In the genomic region with DNA sequence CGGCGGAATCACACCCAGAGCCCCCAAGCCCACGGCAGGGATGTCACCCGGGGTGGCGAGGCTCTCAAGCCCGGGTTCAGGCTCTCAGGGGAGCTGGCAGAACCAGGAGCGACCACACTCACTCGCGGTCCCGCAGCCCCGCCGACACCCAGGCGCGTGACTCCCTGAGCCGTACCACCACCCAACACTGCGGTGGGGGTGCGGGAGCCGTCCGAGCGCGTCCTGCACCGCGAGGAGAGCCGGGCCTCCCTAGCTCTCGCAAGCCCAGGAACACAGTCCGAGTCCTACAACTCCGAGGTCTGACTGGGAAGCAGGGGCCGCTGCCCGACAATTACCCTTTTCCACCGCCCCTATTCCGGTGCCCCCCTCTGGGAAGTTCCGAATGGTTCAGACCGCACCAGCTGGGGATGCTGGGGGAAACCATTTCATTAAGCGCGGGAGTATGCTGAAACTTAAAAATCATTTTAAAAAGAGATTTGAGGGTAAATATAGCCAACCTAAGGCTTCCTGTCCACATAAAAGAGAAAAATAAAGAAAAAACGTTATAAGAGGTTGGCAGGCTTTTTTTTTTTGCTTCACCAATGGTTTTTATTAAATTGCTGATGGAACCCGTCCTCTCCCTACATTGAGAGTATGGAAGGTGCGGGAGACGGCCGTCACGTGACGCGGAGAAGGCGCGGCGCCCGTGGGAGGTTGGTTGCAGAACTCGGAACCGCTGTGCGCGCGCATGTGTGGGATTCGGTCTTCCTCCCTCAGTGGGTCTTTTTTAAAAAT, we compare ENCODE assay signal across 8 cellular contexts.
DNase-seq lines count a peak whose midpoint lies in the region; ATAC-seq and TF ChIP-seq lines count a peak whose summit lies in the region.

A gene with protein sequence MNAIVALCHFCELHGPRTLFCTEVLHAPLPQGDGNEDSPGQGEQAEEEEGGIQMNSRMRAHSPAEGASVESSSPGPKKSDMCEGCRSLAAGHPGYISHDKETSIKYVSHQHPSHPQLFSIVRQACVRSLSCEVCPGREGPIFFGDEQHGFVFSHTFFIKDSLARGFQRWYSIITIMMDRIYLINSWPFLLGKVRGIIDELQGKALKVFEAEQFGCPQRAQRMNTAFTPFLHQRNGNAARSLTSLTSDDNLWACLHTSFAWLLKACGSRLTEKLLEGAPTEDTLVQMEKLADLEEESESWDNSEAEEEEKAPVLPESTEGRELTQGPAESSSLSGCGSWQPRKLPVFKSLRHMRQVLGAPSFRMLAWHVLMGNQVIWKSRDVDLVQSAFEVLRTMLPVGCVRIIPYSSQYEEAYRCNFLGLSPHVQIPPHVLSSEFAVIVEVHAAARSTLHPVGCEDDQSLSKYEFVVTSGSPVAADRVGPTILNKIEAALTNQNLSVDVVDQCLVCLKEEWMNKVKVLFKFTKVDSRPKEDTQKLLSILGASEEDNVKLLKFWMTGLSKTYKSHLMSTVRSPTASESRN (minus strand): TSS at position 143 of the 774 bp plus-strand sequence. CDS start 9,031 bp downstream, outside the sequence.

- H3K4me1 Mint-ChIP-seq in central memory CD8-positive, alpha-beta T cell = peaks cover 26% of the 10 kb centered on the region

- ATAC-seq in GM19023 (IDR thresholded peaks at IDR 0.05; ENCODE audit: unreplicated experiment) (peak; percentile 88), HG03196 (IDR thresholded peaks at IDR 0.05; ENCODE audit: unreplicated experiment) (peak; percentile 83)
- ATAC-seq in activated CD4-positive, CD25-positive, alpha-beta regulatory T cell treated with anti-CD3 and anti-CD28 coated beads, Interleukin-2, amount 50 U/mL, for 24 hours = peak; percentile 90 to 93
- ATAC-seq in central memory CD8-positive, alpha-beta T cell (replicated peaks; ENCODE audit: extremely low read depth, poor library complexity, severe bottlenecking) = peak; percentile 95

- H3K27ac Mint-ChIP-seq in central memory CD8-positive, alpha-beta T cell (ENCODE audit: low read depth) = peak within 1 kb of the TSS; percentile 99

- TF ChIP-seq CTCF in AG09319 (IDR thresholded peaks at IDR 0.05; ENCODE audit: low read depth, low read length) = no peak

- H3K27me3 Mint-ChIP-seq in central memory CD8-positive, alpha-beta T cell = no peaks in the 10 kb centered on the region

- DNase-seq in AG09319 (ENCODE audit: extremely low read depth, low read depth) (peak; percentile 71), NCI-H345 treated with DMSO at 0.1 percent for 48 hours (lab: John Stamatoyannopoulos, UW; ENCODE audit: unreplicated experiment) (peak; percentile 70), islet precursor cell (peak; percentile 88)
- peak; percentile 83 to 89 for DNase-seq in central memory CD8-positive, alpha-beta T cell (ENCODE audit: low spot score in 2 of 2)
- peak; percentile 89 for DNase-seq in stimulated activated CD4-positive, alpha-beta T cell treated with anti-CD3 and anti-CD28 coated beads, Interleukin-12 subunit alpha, Interleukin-12 subunit beta, amount 100 ng/mL, for 4 hours

- H3K36me3 Mint-ChIP-seq in central memory CD8-positive, alpha-beta T cell (ENCODE audit: insufficient read depth) = peaks cover 21% of the 10 kb centered on the region

- peak within 1 kb of the TSS; percentile 96 for H3K4me3 Mint-ChIP-seq in central memory CD8-positive, alpha-beta T cell

- H3K9me3 Mint-ChIP-seq in central memory CD8-positive, alpha-beta T cell = no peaks in the 10 kb centered on the region

Comparison
In these comparisons a context has a peak if more than half of its experiments do, and no peak if none do; other contexts are left out.
1. Peak in every context shown above with its lines: DNase-seq and ATAC-seq.